8 cellular contexts compared by ENCODE assay signal in the genomic region with DNA sequence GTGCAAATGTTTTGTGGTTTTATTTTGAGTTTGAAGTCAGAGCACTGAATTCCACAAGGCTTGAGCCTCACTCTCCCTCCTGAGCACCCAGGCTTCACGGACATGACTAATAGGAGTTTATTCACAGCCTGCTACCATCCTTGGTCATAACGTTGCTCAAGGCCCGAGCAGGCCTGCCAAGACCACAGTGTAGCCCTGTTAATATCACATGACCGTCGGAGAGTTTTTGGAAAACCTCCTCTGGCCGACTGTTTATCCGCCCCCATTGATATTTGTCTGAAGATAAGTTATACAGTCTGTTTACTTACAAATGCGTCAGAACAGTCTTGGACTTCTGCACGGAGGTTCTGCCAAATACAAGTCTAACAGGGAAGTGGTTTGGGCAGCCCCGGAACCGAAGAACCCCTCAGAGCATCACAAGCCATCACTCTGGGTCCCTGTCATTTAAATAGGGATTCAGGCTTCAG.
DNase-seq lines count a peak whose midpoint lies in the region; ATAC-seq and TF ChIP-seq lines count a peak whose summit lies in the region.

No MANE protein-coding gene starts in this region.

- H3K4me3 ChIP-seq in cardiac fibroblast (replicated peaks in 1 of 2; ENCODE audit: low read depth in 2 of 2, low read length in 2 of 2) = peak overlapping the region in 1 of 2 donors; percentile 22

- DNase-seq in HCEC 1CT = peak; percentile 100
- peak; percentile 100 for DNase-seq in cardiac fibroblast (ENCODE audit: low read depth in 2 of 2)
- no peak for DNase-seq in left lobe of liver (ENCODE audit: low spot score)
- peak; percentile 100 for DNase-seq in stromal cell of bone marrow (ENCODE audit: low read depth)
- no peak for DNase-seq in T-helper 1 cell
- no peak for DNase-seq in COR-L47 (lab: John Stamatoyannopoulos, UW)

- ATAC-seq in left lobe of liver (peak; percentile 76), HG02678 (IDR thresholded peaks at IDR 0.05; ENCODE audit: unreplicated experiment) (no peak), HG03354 (IDR thresholded peaks at IDR 0.05; ENCODE audit: poor library complexity, severe bottlenecking, unreplicated experiment) (no peak)

- no peak for TF ChIP-seq CTCF in cardiac fibroblast (IDR thresholded peaks at IDR 0.05; ENCODE audit: low read depth, low read length)

Comparison
In these comparisons a context has a peak if more than half of its experiments do, and no peak if none do; other contexts are left out.
1. DNase-seq: peak in HCEC 1CT (single experiment), cardiac fibroblast (2 of 2) and stromal cell of bone marrow (single experiment); none in left lobe of liver (single experiment), T-helper 1 cell (0 of 5) and COR-L47 (single experiment).